20 cellular contexts compared by ENCODE assay signal in genomic region chr20:37890643-37891042, GRCh38. TPM values are rescaled to one million over a fixed set of nuclear protein-coding genes. Genes with fewer than 3 reads are reported as not detected.
"Had no signal": no experiment of that assay in that cellular context is flagged by ENCODE, and none has a peak within 500 bp of the region (broad histone marks: within the 10 kb centered on the region; RNA-seq: fewer than 3 reads in every experiment).

No MANE protein-coding gene starts in this region.

- H3K4me3 ChIP-seq: dorsolateral prefrontal cortex, hepatocyte, mucosa of descending colon, prostate gland, right atrium auricular region, thyroid gland had no signal

- H3K36me3 ChIP-seq: prostate gland, right atrium auricular region, thyroid gland had no signal

- H3K27me3 ChIP-seq: hepatocyte, right atrium auricular region, thyroid gland had no signal

- ATAC-seq: activated CD4-positive, alpha-beta T cell treated with anti-CD3 and anti-CD28 coated beads for 36 hours; activated CD8-positive, alpha-beta memory T cell treated with anti-CD3 and anti-CD28 coated beads, Interleukin-2, amount 10 ng/mL, durations not matched to agents 7 days and 5 days; left cardiac atrium; mucosa of descending colon; WTC11 had no signal

- H3K4me1 ChIP-seq: prostate gland had no signal

- DNase-seq: activated CD4-positive, alpha-beta memory T cell treated with anti-CD3 and anti-CD28 coated beads, Interleukin-2, amount 10 ng/mL, durations not matched to agents 7 days and 5 days; activated CD4-positive, alpha-beta T cell treated with anti-CD3 and anti-CD28 coated beads for 36 hours; activated CD8-positive, alpha-beta memory T cell treated with anti-CD3 and anti-CD28 coated beads, Interleukin-2, amount 10 ng/mL, durations not matched to agents 7 days and 5 days; amniotic stem cell; dorsolateral prefrontal cortex; foreskin fibroblast; left cardiac atrium; mesenchymal stem cell; mucosa of descending colon; naive B cell; stimulated activated CD4-positive, alpha-beta T cell treated with anti-CD3 and anti-CD28 coated beads, Interleukin-12 subunit alpha, Interleukin-12 subunit beta, amount 100 ng/mL, for 4 hours; stimulated activated CD4-positive, alpha-beta T cell treated with anti-CD3 and anti-CD28 coated beads, Interleukin-1b, Interleukin-23, amount 100 ng/mL, for 48 hours; stimulated activated CD8-positive, alpha-beta memory T cell treated with anti-CD3 and anti-CD28 coated beads, Interleukin-4, amount 100 ng/mL, for 48 hours; stimulated activated naive CD4-positive, alpha-beta T cell; thyroid gland had no signal

- H3K27ac ChIP-seq: dorsolateral prefrontal cortex, epithelial cell of prostate, hepatocyte, prostate gland, right atrium auricular region, thyroid gland had no signal

- H3K9me3 ChIP-seq: mucosa of descending colon, prostate gland, right atrium auricular region, thyroid gland had no signal

RNA-seq across cellular contexts. Expression of gene VSTM2L, which starts 12.3 kb away (rescaled TPM):
- total RNA-seq: activated CD4-positive, alpha-beta T cell treated with anti-CD3 and anti-CD28 coated beads for 36 hours had no signal
